ENCODE assay signal across 9 cellular contexts in genomic region chr19:34481861-34482379, GRCh38. TPM values are rescaled to one million over a fixed set of nuclear protein-coding genes. Genes with fewer than 3 reads are reported as not detected.
DNase-seq lines count a peak whose midpoint lies in the region; ATAC-seq and TF ChIP-seq lines count a peak whose summit lies in the region.
"Had no signal": no experiment of that assay in that cellular context is flagged by ENCODE, and none has a peak within 500 bp of the region (broad histone marks: within the 10 kb centered on the region; RNA-seq: fewer than 3 reads in every experiment).

No MANE protein-coding gene starts in this region.

- no peak for DNase-seq in HAP-1 (ENCODE audit: low spot score in 2 of 2)
- no peak for DNase-seq in breast epithelium (ENCODE audit: low spot score in 2 of 2)
- DNase-seq in HFFc6 = no peak
- no peak for DNase-seq in stimulated activated CD4-positive, alpha-beta T cell treated with anti-CD3 and anti-CD28 coated beads, Interleukin-2, amount 100 ng/mL, for 24 hours
- no peak for DNase-seq in NCI-H187 (lab: John Stamatoyannopoulos, UW)
- DNase-seq: activated CD4-positive, alpha-beta T cell treated with anti-CD3 and anti-CD28 coated beads, Interleukin-2, amount 50 U/mL, for 4 hours had no signal

- H3K4me3 ChIP-seq in HAP-1 (peak overlapping the region; percentile 59; the same call in 1 of the 2 replicates), breast epithelium (peak overlapping the region; percentile 62 to 90 (median 72)), iPS-20b (ENCODE audit: low read length) (peak overlapping the region; percentile 79; the same call in 1 of the 2 replicates), stomach smooth muscle (ENCODE audit: low read length in 2 of 2) (peak overlapping the region; percentile 52 to 77)

- peaks cover 2% of the 10 kb centered on the region for H3K27me3 Mint-ChIP-seq in HFFc6 (ENCODE audit: insufficient read depth)

- H3K9me3 ChIP-seq in HAP-1 = no peaks in the 10 kb centered on the region
- no peaks in the 10 kb centered on the region for H3K9me3 ChIP-seq in breast epithelium
- H3K9me3 ChIP-seq in iPS-20b (ENCODE audit: insufficient read depth, low read depth, low read length) = no peaks in the 10 kb centered on the region
- H3K9me3 ChIP-seq in stomach smooth muscle (ENCODE audit: control insufficient read depth in 2 of 2, low read length in 2 of 2) = no peaks in the 10 kb centered on the region

- H3K4me1 Mint-ChIP-seq in HFFc6 (ENCODE audit: low read depth) = peaks cover 24% of the 10 kb centered on the region

- H3K27ac Mint-ChIP-seq in HFFc6 = no peak overlapping the region

- TF ChIP-seq POLR2A in breast epithelium (IDR thresholded peaks at IDR 0.05) = no peak

- H3K27ac ChIP-seq in breast epithelium (peak overlapping the region; percentile 57 to 91), iPS-20b (ENCODE audit: low read length) (no peak overlapping the region), stomach smooth muscle (ENCODE audit: low read length) (no peak overlapping the region)

- H3K36me3 Mint-ChIP-seq in HFFc6 (ENCODE audit: low read depth) = peaks cover 12% of the 10 kb centered on the region

- no peak for ATAC-seq in GM18502 (IDR thresholded peaks at IDR 0.05; ENCODE audit: poor library complexity, unreplicated experiment)

- H3K4me3 Mint-ChIP-seq in HFFc6 = no peak overlapping the region

- TF ChIP-seq CTCF in breast epithelium (IDR thresholded peaks at IDR 0.05) (no peak), HFFc6 (IDR thresholded peaks at IDR 0.05) (no peak)

- no peaks in the 10 kb centered on the region for H3K36me3 ChIP-seq in HAP-1 (replicated peaks)
- H3K36me3 ChIP-seq in breast epithelium = no peaks in the 10 kb centered on the region
- H3K36me3 ChIP-seq in iPS-20b (ENCODE audit: insufficient read depth, low read depth, low read length) = no peaks in the 10 kb centered on the region
- H3K36me3 ChIP-seq in stomach smooth muscle (ENCODE audit: control insufficient read depth in 2 of 2, insufficient read depth in 2 of 2, low read length in 2 of 2) = no peaks in the 10 kb centered on the region

- peaks cover 9% of the 10 kb centered on the region for H3K4me1 ChIP-seq in HAP-1
- H3K4me1 ChIP-seq in breast epithelium = peaks cover 0 to 6% of the 10 kb centered on the region in 2 donors
- peaks cover 2% of the 10 kb centered on the region; the same call in 1 of the 2 replicates for H3K4me1 ChIP-seq in iPS-20b (ENCODE audit: insufficient read depth, low read length)
- H3K4me1 ChIP-seq in stomach smooth muscle (ENCODE audit: control insufficient read depth, insufficient read depth, low read length) = peaks cover 25% of the 10 kb centered on the region

- intact Hi-C loops in breast epithelium (cut with DNase I; ENCODE audit: low total_unique reads) = loop anchor here (2.0 kb wide), 1 partner anchor 21 kb away; no protein-coding TSS in a partner anchor

- in situ Hi-C loops in HAP-1 (cut with MboI; ENCODE audit: low sequenced_read_pairs) = no loop called here

- H3K27me3 ChIP-seq in HAP-1 (ENCODE audit: low read depth) (no peaks in the 10 kb centered on the region), breast epithelium (no peaks in the 10 kb centered on the region), iPS-20b (ENCODE audit: insufficient read depth, low read length) (peaks cover 27% of the 10 kb centered on the region), stomach smooth muscle (ENCODE audit: control insufficient read depth in 1 of 2, insufficient read depth in 2 of 2, low read length in 2 of 2) (no peaks in the 10 kb centered on the region)

- H3K9ac ChIP-seq in iPS-20b (ENCODE audit: low read depth, low read length) = peak overlapping the region; percentile 67; the same call in 1 of the 2 replicates
- H3K9ac ChIP-seq in stomach smooth muscle (ENCODE audit: low read length in 2 of 2) = peak overlapping the region in 1 of 2 donors; percentile 21

- H3K9me3 Mint-ChIP-seq in HFFc6 = no peaks in the 10 kb centered on the region

RNA-seq across cellular contexts. Expression of gene WTIP, which starts 0.4 kb away (rescaled TPM):
- 10 to 100 TPM; 11.9 to 20.6 (median 14.9) TPM for total RNA-seq in breast epithelium
- total RNA-seq in HFFc6 (2021; fragmentation: NEBNext Ultra II Directional; extraction: Animal tissue kit (Norgen Biotek cat#: 25700)) = 10 to 100 TPM; 27.8 to 35.1 (median 29.4) TPM

RNA-seq across cellular contexts. Expression of gene UBA2, which starts 53.7 kb away (rescaled TPM):
- total RNA-seq in breast epithelium = 100 to 1,000 TPM; 105 to 176 (median 127) TPM
- 10 to 100 TPM; 75.2 to 91.0 (median 86.8) TPM for total RNA-seq in HFFc6 (2021; fragmentation: NEBNext Ultra II Directional; extraction: Animal tissue kit (Norgen Biotek cat#: 25700))

Comparison
In these comparisons a context has a peak if more than half of its experiments do, and no peak if none do; other contexts are left out.
1. H3K27ac ChIP-seq: peak in breast epithelium (2 of 2); none in iPS-20b (single experiment) and stomach smooth muscle (single experiment).
2. Peak in every context shown above with its lines, with median percentiles within 50 percentile points of each other: H3K4me3 ChIP-seq.